18 cellular contexts compared by ENCODE assay signal in genomic region chr13:80011448-80012212, GRCh38.
DNase-seq lines count a peak whose midpoint lies in the region; ATAC-seq, FAIRE-seq and TF ChIP-seq lines count a peak whose summit lies in the region.
"Had no signal": no experiment of that assay in that cellular context is flagged by ENCODE, and none has a peak within 500 bp of the region (broad histone marks: within the 10 kb centered on the region; RNA-seq: fewer than 3 reads in every experiment).

No MANE protein-coding gene starts in this region.

- no peaks in the 10 kb centered on the region for H3K27me3 ChIP-seq in psoas muscle (ENCODE audit: insufficient read depth in 3 of 3, low read length in 2 of 3)
- H3K27me3 ChIP-seq in sigmoid colon: no peaks in the 10 kb centered on the region
- H3K27me3 ChIP-seq: hepatocyte had no signal

- ATAC-seq in psoas muscle (peak; percentile 42 to 88 (median 78)), GM21717 (IDR thresholded peaks at IDR 0.05; ENCODE audit: unreplicated experiment) (no peak)
- ATAC-seq: activated T-cell treated with anti-CD3 and anti-CD28 coated beads, Interleukin-2, amount 50 U/mL, for 4 hours had no signal

- TF ChIP-seq POLR2A in H54 (IDR thresholded peaks at IDR 0.05; ENCODE audit: low read depth, low read length) (no peak), sigmoid colon (IDR thresholded peaks at IDR 0.05) (no peak)

- H3K36me3 ChIP-seq in psoas muscle (ENCODE audit: insufficient read depth in 1 of 2, low read depth in 1 of 2) (no peaks in the 10 kb centered on the region), sigmoid colon (no peaks in the 10 kb centered on the region)

- no peak overlapping the region for H3K4me3 ChIP-seq in psoas muscle
- no peak overlapping the region for H3K4me3 ChIP-seq in sigmoid colon
- H3K4me3 ChIP-seq: hepatocyte had no signal

- peaks cover 39% of the 10 kb centered on the region for H3K4me1 ChIP-seq in psoas muscle
- H3K4me1 ChIP-seq in sigmoid colon: peaks cover 0 to 13% (median 7%) of the 10 kb centered on the region in 4 donors

- DNase-seq in H54 (ENCODE audit: insufficient read length, low spot score) (no peak), caudate nucleus (lab: John Stamatoyannopoulos, UW) (peak in 20 of 61 donors; percentile 2 to 82 (median 27)), inferior parietal cortex (ENCODE audit: extremely low spot score) (peak; percentile 53), psoas muscle (no peak), HT-29 (ENCODE audit: low spot score) (no peak), sigmoid colon (no peak), NCI-H146 treated with DMSO at 0.1 percent for 48 hours (lab: John Stamatoyannopoulos, UW; ENCODE audit: unreplicated experiment) (no peak)
- DNase-seq: activated CD4-positive, alpha-beta T cell treated with anti-CD3 and anti-CD28 coated beads for 1 hour; activated T-cell treated with anti-CD3 and anti-CD28 coated beads, Interleukin-2, amount 50 U/mL, for 4 hours; DND-41; NCI-H2171 treated with DMSO at 0.1 percent for 48 hours; stimulated activated CD4-positive, alpha-beta T cell treated with anti-CD3 and anti-CD28 coated beads, Interleukin-4, amount 100 ng/mL, for 24 hours; stimulated activated naive CD4-positive, alpha-beta T cell; SW 1271 had no signal

- TF ChIP-seq CTCF in psoas muscle (IDR thresholded peaks at IDR 0.05) (no peak), sigmoid colon (IDR thresholded peaks at IDR 0.05) (no peak)

- intact Hi-C loops in psoas muscle (cut with DNase I) (no loop called here), sigmoid colon (cut with DNase I) (no loop called here)

- 23 to 30% (median 24%) methylated on average over 5 of the region's 5 CpGs for WGBS in psoas muscle, 3 donors
- 32 to 57% methylated on average over 5 of the region's 5 CpGs for WGBS in sigmoid colon, 2 donors

- no peak for TF ChIP-seq EP300 in sigmoid colon (IDR thresholded peaks at IDR 0.05)

- peak; percentile 61 for FAIRE-seq in H54 (lab: Jason Lieb, UNC)
- FAIRE-seq: H1 had no signal

- H3K27ac ChIP-seq in caudate nucleus (ENCODE audit: low read depth, low read length) (peak overlapping the region; percentile 94), psoas muscle (peak overlapping the region; percentile 15), sigmoid colon (no peak overlapping the region)
- H3K27ac ChIP-seq: hepatocyte, HL-60 had no signal

- H3K9me3 ChIP-seq in psoas muscle (no peaks in the 10 kb centered on the region), sigmoid colon (no peaks in the 10 kb centered on the region)

Comparison
In these comparisons a context has a peak if more than half of its experiments do, and no peak if none do; other contexts are left out.
1. H3K27ac ChIP-seq: peak in caudate nucleus (single experiment) and psoas muscle (single experiment); none in sigmoid colon (0 of 4).